In the genomic region with DNA sequence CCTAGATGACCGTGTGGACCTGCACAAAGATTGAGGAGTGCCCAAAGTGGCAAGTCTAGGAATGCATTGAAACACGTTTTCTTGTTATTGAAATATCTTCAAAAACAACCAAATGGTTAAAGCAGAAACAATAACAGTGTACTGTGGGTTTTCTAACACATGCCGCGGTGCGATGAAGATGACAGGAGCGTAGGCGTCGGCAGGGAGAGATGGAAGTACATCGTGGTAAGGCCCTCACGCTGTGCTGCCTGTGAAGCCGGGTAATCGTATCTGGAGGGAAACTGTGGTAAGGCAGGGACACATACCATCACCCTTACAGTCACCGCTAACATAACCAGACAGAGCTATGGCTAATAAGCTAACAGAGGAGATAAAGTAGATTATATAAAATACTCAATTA, we compare ENCODE assay signal across 12 cellular contexts.
DNase-seq lines count a peak whose midpoint lies in the region; ATAC-seq and TF ChIP-seq lines count a peak whose summit lies in the region.
"Had no signal": no experiment of that assay in that cellular context is flagged by ENCODE, and none has a peak within 500 bp of the region (broad histone marks: within the 10 kb centered on the region; RNA-seq: fewer than 3 reads in every experiment).

No MANE protein-coding gene starts in this region.

- H3K9me3 ChIP-seq in suprapubic skin, result no peaks in the 10 kb centered on the region
- H3K9me3 ChIP-seq: Caco-2 had no signal

- TF ChIP-seq EP300 in suprapubic skin (IDR thresholded peaks at IDR 0.05), result no peak

- no peak overlapping the region for H3K4me3 ChIP-seq in suprapubic skin
- H3K4me3 ChIP-seq: HAP-1 had no signal

- TF ChIP-seq CTCF in suprapubic skin (IDR thresholded peaks at IDR 0.05), result no peak

- 96% methylated on average over 13 of the region's 13 CpGs for WGBS in suprapubic skin

- DNase-seq in stimulated activated CD4-positive, alpha-beta T cell treated with anti-CD3 and anti-CD28 coated beads, Interleukin-15, amount 100 ng/mL, for 24 hours, result peak; percentile 22
- no peak for DNase-seq in stimulated activated CD4-positive, alpha-beta T cell treated with anti-CD3 and anti-CD28 coated beads, Interleukin-1b, Interleukin-23, amount 100 ng/mL, for 48 hours
- DNase-seq in mesenteric fat pad (ENCODE audit: low spot score), result peak; percentile 47
- peak; percentile 19 to 50 for DNase-seq in suprapubic skin (ENCODE audit: low spot score in 2 of 2)
- no peak for DNase-seq in iPS-NIHi7 (ENCODE audit: extremely low spot score)
- DNase-seq: Caco-2; CD8-positive, alpha-beta memory T cell; DND-41; GDM1 had no signal

- no peaks in the 10 kb centered on the region for H3K4me1 ChIP-seq in suprapubic skin
- H3K4me1 ChIP-seq: Caco-2 had no signal

- no peaks in the 10 kb centered on the region for H3K36me3 ChIP-seq in suprapubic skin
- H3K36me3 ChIP-seq: HAP-1 had no signal

- ATAC-seq in GM21723 (IDR thresholded peaks at IDR 0.05; ENCODE audit: unreplicated experiment), result no peak
- no peak for ATAC-seq in HG03432 (IDR thresholded peaks at IDR 0.05; ENCODE audit: unreplicated experiment)

- no peaks in the 10 kb centered on the region for H3K27me3 ChIP-seq in suprapubic skin

- no peak for TF ChIP-seq POLR2A in suprapubic skin (IDR thresholded peaks at IDR 0.05)

- H3K27ac ChIP-seq in suprapubic skin, result no peak overlapping the region

Comparison
In these comparisons a context has a peak if more than half of its experiments do, and no peak if none do; other contexts are left out.
1. DNase-seq: peak in stimulated activated CD4-positive, alpha-beta T cell treated with anti-CD3 and anti-CD28 coated beads, Interleukin-15, amount 100 ng/mL, for 24 hours (single experiment), mesenteric fat pad (single experiment) and suprapubic skin (2 of 2); none in stimulated activated CD4-positive, alpha-beta T cell treated with anti-CD3 and anti-CD28 coated beads, Interleukin-1b, Interleukin-23, amount 100 ng/mL, for 48 hours (single experiment) and iPS-NIHi7 (single experiment).